Comparison of ENCODE assay signal across 23 cellular contexts in genomic region chr5:108617467-108618435, GRCh38.
DNase-seq lines count a peak whose midpoint lies in the region; ATAC-seq, FAIRE-seq and TF ChIP-seq lines count a peak whose summit lies in the region.
"Had no signal": no experiment of that assay in that cellular context is flagged by ENCODE, and none has a peak within 500 bp of the region (broad histone marks: within the 10 kb centered on the region; RNA-seq: fewer than 3 reads in every experiment).

No MANE protein-coding gene starts in this region.

- H3K4me2 ChIP-seq in K562 (ENCODE audit: insufficient read depth, low read length), result no peak overlapping the region
- H3K4me2 ChIP-seq: BLaER1, SK-N-SH had no signal

- no peaks in the 10 kb centered on the region for H3K9me3 Mint-ChIP-seq in activated naive CD4-positive, alpha-beta T cell treated with anti-CD3 and anti-CD28 coated beads, Interleukin-2, amount 10 ng/mL, durations not matched to agents 7 days and 5 days

- no peaks in the 10 kb centered on the region for H3K27me3 Mint-ChIP-seq in activated naive CD4-positive, alpha-beta T cell treated with anti-CD3 and anti-CD28 coated beads, Interleukin-2, amount 10 ng/mL, durations not matched to agents 7 days and 5 days

- CTCF ChIA-PET in K562 (lab: Yijun Ruan, JAX; ENCODE audit: low intra/inter-chr PET ratio), result no interaction called here
- CTCF ChIA-PET in activated naive CD4-positive, alpha-beta T cell treated with anti-CD3 and anti-CD28 coated beads, Interleukin-2, amount 10 ng/mL, durations not matched to agents 7 days and 5 days (lab: Charles Lee), result no interaction called here

- no peaks in the 10 kb centered on the region for H3K27me3 ChIP-seq in HUES48 (ENCODE audit: control insufficient read depth, insufficient read depth, low read length)
- H3K27me3 ChIP-seq in K562 (ENCODE audit: control insufficient read depth in 2 of 2, insufficient read depth in 2 of 2, low read length in 2 of 2), result peaks cover 0 to 3% of the 10 kb centered on the region in 2 experiments; a peak in 1 of 5 replicates
- H3K27me3 ChIP-seq: BLaER1 had no signal

- no peaks in the 10 kb centered on the region for H3K36me3 Mint-ChIP-seq in activated naive CD4-positive, alpha-beta T cell treated with anti-CD3 and anti-CD28 coated beads, Interleukin-2, amount 10 ng/mL, durations not matched to agents 7 days and 5 days
- H3K36me3 Mint-ChIP-seq: CD4-positive, alpha-beta memory T cell had no signal

- H3K36me3 ChIP-seq in HUES48 (ENCODE audit: control insufficient read depth, insufficient read depth, low read length), result no peaks in the 10 kb centered on the region
- no peaks in the 10 kb centered on the region for H3K36me3 ChIP-seq in K562 (ENCODE audit: control insufficient read depth, insufficient read depth, low read length)
- H3K36me3 ChIP-seq: BLaER1 had no signal

- WGBS in K562 (ENCODE audit: insufficient coverage, low coverage, missing lambda C conversion rate), result 3% methylated on average over 8 of the region's 8 CpGs

- no peak for FAIRE-seq in K562 (lab: Jason Lieb, UNC)
- FAIRE-seq: D721Med, HTR-8/SVneo had no signal

- TF ChIP-seq EP300 in K562 (IDR thresholded peaks at IDR 0.05; ENCODE audit: low read length), result no peak

- H3K4me1 ChIP-seq in HUES48 (ENCODE audit: control insufficient read depth, insufficient read depth, low read length) (peaks cover 12% of the 10 kb centered on the region; the same call in 1 of the 2 replicates), K562 (replicated peaks in 1 of 2; ENCODE audit: control insufficient read depth in 2 of 2, insufficient read depth in 2 of 2, low read length in 2 of 2) (no peaks in the 10 kb centered on the region)
- H3K4me1 ChIP-seq: BLaER1 had no signal

- H3K79me2 ChIP-seq in K562 (ENCODE audit: control insufficient read depth, insufficient read depth, low read length), result no peaks in the 10 kb centered on the region

- POLR2A ChIA-PET in K562 (lab: Yijun Ruan, JAX), result no interaction called here

- TF ChIP-seq POLR2A in K562 (conservative IDR thresholded peaks at IDR 0.05), result no peak

- H3K9ac ChIP-seq in HUES48 (ENCODE audit: low read depth, low read length), result no peak overlapping the region
- no peak overlapping the region for H3K9ac ChIP-seq in K562 (ENCODE audit: insufficient read depth in 1 of 2, low read depth in 2 of 2, low read length in 2 of 2)
- H3K9ac ChIP-seq: BLaER1, SK-N-SH had no signal

- peak overlapping the region; percentile 49 for H3K27ac ChIP-seq in HUES48 (ENCODE audit: low read depth, low read length)
- no peak overlapping the region for H3K27ac ChIP-seq in K562 (ENCODE audit: extremely low read depth, low read depth, low read length)
- H3K27ac ChIP-seq: BLaER1 had no signal

- intact Hi-C loops in K562 (cut with micrococcal nuclease), result no loop called here

- H3K4me3 ChIP-seq in HUES48 (ENCODE audit: low read depth, low read length), result no peak overlapping the region
- no peak overlapping the region for H3K4me3 ChIP-seq in K562
- H3K4me3 ChIP-seq: BLaER1 had no signal

- in situ Hi-C loops in K562 (cut with MboI), result no loop called here

- H3K4me1 Mint-ChIP-seq in activated naive CD4-positive, alpha-beta T cell treated with anti-CD3 and anti-CD28 coated beads, Interleukin-2, amount 10 ng/mL, durations not matched to agents 7 days and 5 days, result no peaks in the 10 kb centered on the region
- H3K4me1 Mint-ChIP-seq: CD4-positive, alpha-beta memory T cell had no signal

- DNase-seq in ELF-1 (ENCODE audit: low read depth, low spot score), result peak; percentile 55
- no peak for DNase-seq in K562 (ENCODE audit: extremely low read depth in 1 of 4, low spot score in 3 of 4)
- DNase-seq in iPS-NIHi7 (ENCODE audit: extremely low spot score), result peak; percentile 45
- DNase-seq in activated naive CD4-positive, alpha-beta T cell treated with anti-CD3 and anti-CD28 coated beads, Interleukin-2, amount 10 ng/mL, durations not matched to agents 7 days and 5 days, result no peak
- no peak for DNase-seq in stimulated activated CD4-positive, alpha-beta T cell treated with anti-CD3 and anti-CD28 coated beads, Interleukin-15, amount 100 ng/mL, for 24 hours
- DNase-seq: CD4-positive, alpha-beta memory T cell; DMS79; HCEC 1CT; NCI-H1105 treated with DMSO at 0.1 percent for 48 hours; NCI-H1694; NCI-H2081 treated with DMSO at 0.1 percent for 48 hours; NCI-H510A; NCI-H748 treated with DMSO at 0.1 percent for 48 hours; NK-92 treated with Interleukin-12 subunit alpha and Interleukin-12 subunit beta, amount 100 ng/mL, for 24 hours; RPMI8226; SHP77 treated with DMSO at 0.1 percent for 48 hours; SK-N-SH had no signal

- H3K9me3 ChIP-seq in HUES48 (ENCODE audit: control insufficient read depth, insufficient read depth, low read length) (peaks cover 7% of the 10 kb centered on the region; the same call in 1 of the 2 replicates), K562 (replicated peaks; ENCODE audit: control insufficient read depth, insufficient read depth, low read depth, low read length) (no peaks in the 10 kb centered on the region)
- H3K9me3 ChIP-seq: SK-N-SH had no signal

- H2AFZ ChIP-seq in K562 (ENCODE audit: low read depth, low read length), result no peak overlapping the region

- TF ChIP-seq CTCF in K562 (IDR thresholded peaks at IDR 0.05 in 2 of 3, conservative IDR thresholded peaks at IDR 0.05 in 1 of 3; ENCODE audit: insufficient read depth in 2 of 3, low read depth in 1 of 3, low read length in 3 of 3), result peak in 2 of 3 experiments; percentile 12 to 13; a peak in 1 of 6 replicates

- no peak overlapping the region for H3K4me3 Mint-ChIP-seq in activated naive CD4-positive, alpha-beta T cell treated with anti-CD3 and anti-CD28 coated beads, Interleukin-2, amount 10 ng/mL, durations not matched to agents 7 days and 5 days
- H3K4me3 Mint-ChIP-seq: CD4-positive, alpha-beta memory T cell had no signal

- H3K9me1 ChIP-seq in K562 (ENCODE audit: control insufficient read depth, insufficient read depth, low read length), result no peaks in the 10 kb centered on the region

- ATAC-seq in K562 (no peak; the same call in 2 of the 3 replicates), HG02840 (IDR thresholded peaks at IDR 0.05; ENCODE audit: low FRiP score, unreplicated experiment) (no peak), HG03457 (IDR thresholded peaks at IDR 0.05; ENCODE audit: unreplicated experiment) (no peak)

- H4K20me1 ChIP-seq in K562 (replicated peaks; ENCODE audit: control insufficient read depth, insufficient read depth, low read length), result no peaks in the 10 kb centered on the region; the same call in 1 of the 2 replicates
- H4K20me1 ChIP-seq: BLaER1 had no signal

- BruUV-seq in K562 (replicated peaks; lab: Mats Ljungman, UMichigan), result no TSS peak

- no peak overlapping the region for H3K27ac Mint-ChIP-seq in activated naive CD4-positive, alpha-beta T cell treated with anti-CD3 and anti-CD28 coated beads, Interleukin-2, amount 10 ng/mL, durations not matched to agents 7 days and 5 days
- H3K27ac Mint-ChIP-seq: CD4-positive, alpha-beta memory T cell had no signal

- no peak for TF ChIP-seq RAD21 in K562 (CRISPR knock-in tag; conservative IDR thresholded peaks at IDR 0.05 in 1 of 2, IDR thresholded peaks at IDR 0.05 in 1 of 2)

TF ChIP-seq in K562, 482 proteins besides CTCF, POLR2A, EP300 and RAD21 (continues in another document):
- TF ChIP-seq TEAD2 (tag; IDR thresholded peaks at IDR 0.05) (no peak), NRF1 (conservative IDR thresholded peaks at IDR 0.05 in 1 of 2, IDR thresholded peaks at IDR 0.05 in 1 of 2) (peak; percentile 71 to 73), L3MBTL2 (IDR thresholded peaks at IDR 0.05) (no peak), TRIM25 (IDR thresholded peaks at IDR 0.05; ENCODE audit: borderline replicate concordance) (no peak), DDX20 (tag; IDR thresholded peaks at IDR 0.05; ENCODE audit: low read depth) (no peak), ZBTB12 (CRISPR knock-in tag; IDR thresholded peaks at IDR 0.05) (no peak), ZNF398 (CRISPR knock-in tag; IDR thresholded peaks at IDR 0.05) (no peak), SRF (CRISPR knock-in tag; IDR thresholded peaks at IDR 0.05) (no peak)

Comparison
In these comparisons a context has a peak if more than half of its experiments do, and no peak if none do; other contexts are left out.
1. DNase-seq: peak in ELF-1 (single experiment) and iPS-NIHi7 (single experiment); none in K562 (0 of 4), activated naive CD4-positive, alpha-beta T cell treated with anti-CD3 and anti-CD28 coated beads, Interleukin-2, amount 10 ng/mL, durations not matched to agents 7 days and 5 days (single experiment) and stimulated activated CD4-positive, alpha-beta T cell treated with anti-CD3 and anti-CD28 coated beads, Interleukin-15, amount 100 ng/mL, for 24 hours (single experiment).